Comparison of ENCODE assay signal across 18 cellular contexts in the genomic region with DNA sequence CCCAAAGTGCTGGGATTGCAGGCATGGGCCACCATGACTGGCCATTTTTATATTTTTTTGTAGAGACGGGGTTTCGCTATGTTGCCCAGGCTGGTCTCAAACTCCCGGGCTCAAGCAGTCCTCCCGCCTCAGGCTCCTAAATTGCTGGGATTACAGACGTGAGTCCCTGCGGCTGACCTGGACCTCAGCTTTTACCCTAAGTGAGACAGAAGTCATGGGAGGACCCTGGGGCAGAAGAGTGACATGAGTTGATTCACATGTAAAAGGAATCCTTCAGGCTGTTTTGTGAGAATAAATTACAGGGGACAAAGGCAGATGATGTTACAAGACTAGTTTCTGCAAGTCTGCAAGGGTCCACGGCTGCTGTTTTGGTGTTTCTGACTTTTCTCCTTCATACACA. TPM values are rescaled to one million over a fixed set of nuclear protein-coding genes. Genes with fewer than 3 reads are reported as not detected.
DNase-seq lines count a peak whose midpoint lies in the region; TF ChIP-seq lines count a peak whose summit lies in the region.
"Had no signal": no experiment of that assay in that cellular context is flagged by ENCODE, and none has a peak within 500 bp of the region (broad histone marks: within the 10 kb centered on the region; RNA-seq: fewer than 3 reads in every experiment).

No MANE protein-coding gene starts in this region.

- no peak overlapping the region for H4K12ac ChIP-seq in trophoblast cell (ENCODE audit: low read depth, low read length)

- H2BK5ac ChIP-seq in trophoblast cell (ENCODE audit: low read depth, low read length, poor library complexity) = no peak overlapping the region

- no peaks in the 10 kb centered on the region for H4K20me1 ChIP-seq in KMS-11 (ENCODE audit: insufficient read depth)

- no peak overlapping the region for H3K27ac ChIP-seq in KMS-11
- H3K27ac ChIP-seq in epithelial cell of prostate = peak overlapping the region; percentile 60
- H3K27ac ChIP-seq in trophoblast cell (ENCODE audit: low read depth, low read length) = no peak overlapping the region
- H3K27ac ChIP-seq: SK-N-MC had no signal

- H3K23ac ChIP-seq in trophoblast cell (ENCODE audit: low read length) = no peak overlapping the region

- no peaks in the 10 kb centered on the region for H3K27me3 ChIP-seq in Caco-2 (replicated peaks; ENCODE audit: control insufficient read depth, insufficient read depth, low read length)
- peaks cover 69% of the 10 kb centered on the region for H3K27me3 ChIP-seq in KMS-11 (ENCODE audit: insufficient read depth, low read depth)
- no peaks in the 10 kb centered on the region for H3K27me3 ChIP-seq in trophoblast cell (ENCODE audit: insufficient read depth, low read length)

- TF ChIP-seq CTCF in Caco-2 (IDR thresholded peaks at IDR 0.05; ENCODE audit: insufficient read depth in 1 of 2, low read depth in 1 of 2, low read length in 1 of 2, severe bottlenecking in 1 of 2, unreplicated experiment in 1 of 2) (no peak), KMS-11 (conservative IDR thresholded peaks at IDR 0.05; ENCODE audit: low read depth, low read length) (no peak)

- intact Hi-C loops in Caco-2 (cut with micrococcal nuclease; ENCODE audit: unreplicated experiment) = no loop called here

- POLR2A ChIA-PET in Caco-2 (lab: Charles Lee) = interaction anchor here (0.7 to 1.5 kb wide), 3 partner anchors 28 to 99 kb away, joined by 4 to 23 read pairs (median 4); partner anchors contain the start of genes APOE, CBLC and NECTIN2

- H3K9ac ChIP-seq in KMS-11 (no peak overlapping the region), trophoblast cell (ENCODE audit: low read length) (no peak overlapping the region)

- no CpG with 5 or more reads among the region's 7 CpGs for WGBS in trophoblast cell (ENCODE audit: extremely low coverage, insufficient coverage, insufficient read length)

- no peak overlapping the region for H3K14ac ChIP-seq in trophoblast cell (ENCODE audit: low read length)

- H3K4me1 ChIP-seq in Caco-2 (peaks cover 27% of the 10 kb centered on the region), KMS-11 (ENCODE audit: low read depth, poor library complexity, severe bottlenecking) (peaks cover 36% of the 10 kb centered on the region), trophoblast cell (ENCODE audit: control insufficient read depth in 1 of 2, insufficient read depth in 2 of 2, low read length in 2 of 2) (peaks cover 12 to 13% of the 10 kb centered on the region in 2 experiments)

- peak overlapping the region; percentile 95 for H3K27ac Mint-ChIP-seq in Caco-2 (ENCODE audit: unreplicated experiment)
- H3K27ac Mint-ChIP-seq: HFFc6 had no signal

- no peak overlapping the region for H3K4me3 Mint-ChIP-seq in Caco-2 (ENCODE audit: unreplicated experiment)
- H3K4me3 Mint-ChIP-seq: HFFc6 had no signal

- peaks cover 5% of the 10 kb centered on the region for H3K36me3 ChIP-seq in Caco-2 (ENCODE audit: control insufficient read depth, insufficient read depth, low read length)
- no peaks in the 10 kb centered on the region for H3K36me3 ChIP-seq in KMS-11 (ENCODE audit: insufficient read depth)
- no peaks in the 10 kb centered on the region for H3K36me3 ChIP-seq in trophoblast cell (ENCODE audit: control insufficient read depth in 1 of 2, insufficient read depth in 2 of 2, low read length in 2 of 2)

- H3K4me3 ChIP-seq in Caco-2 (ENCODE audit: low read depth, low read length) (no peak overlapping the region), KMS-11 (IDR thresholded peaks at IDR 0.05; ENCODE audit: insufficient read depth, low read depth, low read length) (no peak overlapping the region), trophoblast cell (ENCODE audit: low read depth, low read length) (no peak overlapping the region)
- H3K4me3 ChIP-seq: K562, SK-N-MC had no signal

- BruUV-seq in Caco-2 (replicated peaks; lab: Mats Ljungman, UMichigan) = no TSS peak

- no peak overlapping the region for H2AFZ ChIP-seq in KMS-11 (ENCODE audit: low read depth)
- H2AFZ ChIP-seq in trophoblast cell (ENCODE audit: insufficient read depth, low read length, poor library complexity) = no peak overlapping the region

- peak overlapping the region; percentile 15; the same call in 1 of the 2 replicates for H3K4me2 ChIP-seq in KMS-11
- no peak overlapping the region for H3K4me2 ChIP-seq in trophoblast cell (ENCODE audit: low read length)

- no peak overlapping the region for H4K91ac ChIP-seq in trophoblast cell (ENCODE audit: low read depth, low read length)

- no peak overlapping the region for H2BK120ac ChIP-seq in trophoblast cell (ENCODE audit: insufficient read depth, low read length, poor library complexity)

- no peak overlapping the region for H2AK5ac ChIP-seq in trophoblast cell (ENCODE audit: low read length)

- CTCF ChIA-PET in Caco-2 (lab: Charles Lee) = interaction anchor here (0.8 to 4.0 kb wide), 9 partner anchors 13 to 229 kb away, joined by 3 to 53 read pairs (median 15); partner anchors contain the start of genes CBLC and NECTIN2

- DNase-seq in Caco-2 (no peak), epithelial cell of prostate (ENCODE audit: low read depth, low spot score) (no peak), trophoblast cell (peak; percentile 73 to 85), occipital lobe (lab: John Stamatoyannopoulos, UW) (no peak), SHP77 (lab: John Stamatoyannopoulos, UW) (no peak)
- DNase-seq in activated CD4-positive, CD25-positive, alpha-beta regulatory T cell treated with anti-CD3 and anti-CD28 coated beads, Interleukin-2, amount 50 U/mL, for 72 hours = no peak
- DNase-seq: C1 segment of cervical spinal cord, DMS79 treated with DMSO at 0.1 percent for 48 hours, HFFc6, NCI-H1105, NCI-H2081, NCI-H524 treated with DMSO at 0.1 percent for 48 hours had no signal

- H3K4me1 Mint-ChIP-seq in Caco-2 (ENCODE audit: low read depth, unreplicated experiment) = peaks cover 41% of the 10 kb centered on the region

- H2BK12ac ChIP-seq in trophoblast cell (ENCODE audit: low read length) = no peak overlapping the region

- H3K27me3 Mint-ChIP-seq in Caco-2 (ENCODE audit: insufficient read depth, unreplicated experiment) = no peaks in the 10 kb centered on the region

- peaks cover 59% of the 10 kb centered on the region for H3K36me3 Mint-ChIP-seq in Caco-2 (ENCODE audit: insufficient read depth, unreplicated experiment)

- H3K9me3 ChIP-seq in Caco-2 = no peaks in the 10 kb centered on the region
- no peaks in the 10 kb centered on the region for H3K9me3 ChIP-seq in trophoblast cell (ENCODE audit: insufficient read depth, low read depth, low read length)

- H3K4ac ChIP-seq in trophoblast cell (ENCODE audit: low read depth, low read length) = no peak overlapping the region

- H3K79me2 ChIP-seq in KMS-11 (ENCODE audit: insufficient read depth, low read depth) (no peaks in the 10 kb centered on the region), trophoblast cell (ENCODE audit: control insufficient read depth, insufficient read depth, low read length, poor library complexity) (peaks cover 3% of the 10 kb centered on the region)

- H3K79me1 ChIP-seq in trophoblast cell (ENCODE audit: low read length) = peaks cover 12% of the 10 kb centered on the region

- H4K8ac ChIP-seq in trophoblast cell (ENCODE audit: low read depth, low read length) = no peak overlapping the region

- H3K18ac ChIP-seq in trophoblast cell (ENCODE audit: low read length) = no peak overlapping the region

- H3K9me3 Mint-ChIP-seq in Caco-2 (ENCODE audit: unreplicated experiment) = peaks cover 10% of the 10 kb centered on the region
- H3K9me3 Mint-ChIP-seq: HFFc6 had no signal

RNA-seq across cellular contexts. Expression of gene BCAM, which starts 2.6 kb away (rescaled TPM):
- 230 and 244 TPM in 2 replicates for total RNA-seq in Caco-2 (2022)
- 33.0 and 36.2 TPM in 2 replicates for polyA plus RNA-seq in trophoblast cell (2013)
- 2.3 TPM for total RNA-seq in occipital lobe

RNA-seq across cellular contexts. Expression of gene CBLC, which starts 28.6 kb away (rescaled TPM):
- total RNA-seq in Caco-2 (2022) = 42.3 and 43.6 TPM in 2 replicates
- polyA plus RNA-seq in trophoblast cell (2013) = 1.4 and 1.7 TPM in 2 replicates
- total RNA-seq in occipital lobe = not detected
- total RNA-seq: G401, H4, HFFc6, Right ventricle myocardium inferior had no signal
- polyA plus RNA-seq: K562 had no signal

RNA-seq across cellular contexts. Expression of gene NECTIN2, which starts 39.8 kb away (rescaled TPM):
- total RNA-seq in Caco-2 (2022) = 257 and 258 TPM in 2 replicates
- polyA plus RNA-seq in trophoblast cell (2013) = 281 and 282 TPM in 2 replicates
- total RNA-seq in occipital lobe = 29.2 TPM

RNA-seq across cellular contexts. Expression of gene BCL3, which starts 57.8 kb away (rescaled TPM):
- total RNA-seq in Caco-2 (2022) (15.5 and 21.3 TPM in 2 replicates), occipital lobe (not detected)
- 1.7 and 2.0 TPM in 2 replicates for polyA plus RNA-seq in trophoblast cell (2013)

Comparison
In these comparisons a context has a peak if more than half of its experiments do, and no peak if none do; other contexts are left out.
1. DNase-seq: peak in trophoblast cell (2 of 2); none in Caco-2 (0 of 2), epithelial cell of prostate (single experiment), occipital lobe (single experiment), SHP77 (0 of 2) and activated CD4-positive, CD25-positive, alpha-beta regulatory T cell treated with anti-CD3 and anti-CD28 coated beads, Interleukin-2, amount 50 U/mL, for 72 hours (single experiment).
2. RNA of gene BCAM, which starts 2.6 kb away (total RNA-seq): 230 to 244 TPM in Caco-2; 2.3 TPM in occipital lobe (single experiment); every median in the first group is over 10 times any median in the second.
3. RNA of gene CBLC, which starts 28.6 kb away (total RNA-seq): 42.3 to 43.6 TPM in Caco-2; not detected in occipital lobe (single experiment); every median in the first group is over 10 times any median in the second.